Comparison of ENCODE assay signal across 1 cellular context in genomic region chr1:248828845-248829244, GRCh38.
TF ChIP-seq lines count a peak whose summit lies in the region.

No MANE protein-coding gene starts in this region.

TF ChIP-seq in K562, 482 proteins besides CTCF, POLR2A, EP300 and RAD21 (continued from another document):
- TF ChIP-seq TCFL5 (CRISPR knock-in tag; conservative IDR thresholded peaks at IDR 0.05), result no peak
- no peak for TF ChIP-seq RBM17 (IDR thresholded peaks at IDR 0.05; ENCODE audit: borderline replicate concordance, low read depth, low read length)
- TF ChIP-seq CREB1 (IDR thresholded peaks at IDR 0.05), result no peak
- TF ChIP-seq CREB1 (CRISPR knock-in tag; IDR thresholded peaks at IDR 0.05), result no peak
- TF ChIP-seq NELFE (IDR thresholded peaks at IDR 0.05; ENCODE audit: insufficient read depth, insufficient read length), result no peak
- peak in 1 of 2 experiments; percentile 49; a peak in 1 of 3 replicates for TF ChIP-seq CBX3 (IDR thresholded peaks at IDR 0.05; ENCODE audit: borderline replicate concordance in 1 of 2, low read length in 2 of 2)
- TF ChIP-seq MLLT1 (IDR thresholded peaks at IDR 0.05), result 0 out of 4 replicates have a peak, but pooled peaks of 1 of the 2 experiments have one; percentile 22
- TF ChIP-seq SMARCE1 (IDR thresholded peaks at IDR 0.05), result peak; percentile 96
- TF ChIP-seq NCOA4 (IDR thresholded peaks at IDR 0.05; ENCODE audit: partially characterized antibody), result no peak
- no peak for TF ChIP-seq ZFPM2 (CRISPR knock-in tag; IDR thresholded peaks at IDR 0.05)
- no peak for TF ChIP-seq ZNF785 (CRISPR knock-in tag; IDR thresholded peaks at IDR 0.05)
- peak; percentile 87 to 94 for TF ChIP-seq FOXK2 (conservative IDR thresholded peaks at IDR 0.05 in 1 of 2, IDR thresholded peaks at IDR 0.05 in 1 of 2; ENCODE audit: low read depth in 2 of 2)
- TF ChIP-seq ZNF239 (CRISPR knock-in tag; IDR thresholded peaks at IDR 0.05), result no peak
- TF ChIP-seq PKNOX1 (IDR thresholded peaks at IDR 0.05), result peak; percentile 82
- no peak for TF ChIP-seq ELK3 (CRISPR knock-in tag; IDR thresholded peaks at IDR 0.05)
- peak; percentile 94 for TF ChIP-seq JUN (IDR thresholded peaks at IDR 0.05; ENCODE audit: borderline replicate concordance, low read depth, low read length)
- no peak; the same call in 1 of the 2 replicates for TF ChIP-seq JUN (CRISPR knock-in tag; IDR thresholded peaks at IDR 0.05; ENCODE audit: borderline replicate concordance)
- peak; percentile 73 for TF ChIP-seq GATAD2B (IDR thresholded peaks at IDR 0.05; ENCODE audit: borderline replicate concordance)
- peak; percentile 76 for TF ChIP-seq HDAC3 (IDR thresholded peaks at IDR 0.05; ENCODE audit: borderline replicate concordance, partially characterized antibody)
- TF ChIP-seq ELF4 (CRISPR knock-in tag; IDR thresholded peaks at IDR 0.05), result no peak
- TF ChIP-seq WHSC1 (IDR thresholded peaks at IDR 0.05; ENCODE audit: low read length), result no peak
- TF ChIP-seq ZBTB17 (CRISPR knock-in tag; IDR thresholded peaks at IDR 0.05), result no peak
- TF ChIP-seq ZBTB1 (CRISPR knock-in tag; IDR thresholded peaks at IDR 0.05; ENCODE audit: borderline replicate concordance, low read depth), result no peak
- no peak for TF ChIP-seq ZNF277 (CRISPR knock-in tag; IDR thresholded peaks at IDR 0.05; ENCODE audit: borderline replicate concordance)
- TF ChIP-seq GTF2A2 (tag; IDR thresholded peaks at IDR 0.05), result no peak
- TF ChIP-seq ZNF586 (CRISPR knock-in tag; conservative IDR thresholded peaks at IDR 0.05), result no peak
- TF ChIP-seq MLX (CRISPR knock-in tag; conservative IDR thresholded peaks at IDR 0.05), result no peak
- no peak for TF ChIP-seq ZNF561 (CRISPR knock-in tag; conservative IDR thresholded peaks at IDR 0.05)
- no peak for TF ChIP-seq POLR2AphosphoS2 (IDR thresholded peaks at IDR 0.05; ENCODE audit: low read length)
- no peak for TF ChIP-seq EGR1 (conservative IDR thresholded peaks at IDR 0.05)
- no peak for TF ChIP-seq TAF1 (IDR thresholded peaks at IDR 0.05; ENCODE audit: control insufficient read depth, extremely low read depth, insufficient read depth, low read length, severe bottlenecking)
- TF ChIP-seq ATF1 (CRISPR knock-in tag; IDR thresholded peaks at IDR 0.05), result no peak
- TF ChIP-seq ATF1 (tag; IDR thresholded peaks at IDR 0.05), result no peak; the same call in 1 of the 2 replicates
- no peak for TF ChIP-seq MAZ (CRISPR knock-in tag; conservative IDR thresholded peaks at IDR 0.05 in 1 of 2, IDR thresholded peaks at IDR 0.05 in 1 of 2)
